Comparison of ENCODE assay signal across 7 cellular contexts in the genomic region with DNA sequence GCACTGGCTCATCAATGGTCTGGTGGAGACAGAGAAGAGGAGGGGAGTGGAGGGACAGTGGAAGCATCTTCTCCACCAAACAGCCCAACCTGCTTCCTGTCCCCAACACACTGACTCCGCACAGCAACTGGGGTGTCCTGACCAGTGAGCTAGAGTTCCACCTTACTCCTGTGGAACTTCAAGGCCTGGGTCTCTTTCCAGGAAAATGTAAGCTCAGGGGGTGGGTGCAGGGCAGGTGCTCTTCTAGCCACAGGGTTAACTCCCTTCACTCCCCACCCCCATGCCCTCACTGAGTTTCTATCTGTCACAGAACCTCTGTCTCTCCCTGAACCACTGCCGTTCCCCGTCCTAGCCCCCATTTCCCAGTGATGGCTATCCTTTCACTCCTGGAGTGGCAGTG. TPM values are rescaled to one million over a fixed set of nuclear protein-coding genes. Genes with fewer than 3 reads are reported as not detected.
DNase-seq lines count a peak whose midpoint lies in the region; ATAC-seq, FAIRE-seq and TF ChIP-seq lines count a peak whose summit lies in the region.

No MANE protein-coding gene starts in this region.

- peak; percentile 48 for DNase-seq in activated CD8-positive, alpha-beta T cell treated with anti-CD3 and anti-CD28 coated beads for 36 hours
- DNase-seq in immature natural killer cell (no peak), suprapubic skin (ENCODE audit: low spot score in 2 of 2) (no peak), RCC 7860 (ENCODE audit: low spot score) (no peak), G401 (ENCODE audit: low spot score) (no peak), SKM-1 treated with dmso at 0.1 percent for 144 hours (lab: John Stamatoyannopoulos, UW; ENCODE audit: unreplicated experiment) (no peak)

- no peaks in the 10 kb centered on the region for H3K9me3 ChIP-seq in suprapubic skin

- no peak for FAIRE-seq in RCC 7860 (lab: Jason Lieb, UNC)

- TF ChIP-seq POLR2A in suprapubic skin (IDR thresholded peaks at IDR 0.05): no peak

- peak overlapping the region; percentile 88 for H3K4me3 Mint-ChIP-seq in activated CD8-positive, alpha-beta T cell treated with anti-CD3 and anti-CD28 coated beads for 36 hours
- peak overlapping the region; percentile 91 to 95 (median 93) for H3K4me3 Mint-ChIP-seq in immature natural killer cell

- ATAC-seq in HG02885 (IDR thresholded peaks at IDR 0.05; ENCODE audit: poor library complexity, unreplicated experiment): peak; percentile 25
- ATAC-seq in activated CD8-positive, alpha-beta T cell treated with anti-CD3 and anti-CD28 coated beads for 36 hours: peak; percentile 43

- 62% methylated on average over 3 of the region's 3 CpGs for WGBS in suprapubic skin

- H3K4me3 ChIP-seq in suprapubic skin: peak overlapping the region; percentile 92

- no peaks in the 10 kb centered on the region for H3K9me3 Mint-ChIP-seq in activated CD8-positive, alpha-beta T cell treated with anti-CD3 and anti-CD28 coated beads for 36 hours
- no peaks in the 10 kb centered on the region for H3K9me3 Mint-ChIP-seq in immature natural killer cell

- peaks cover 49% of the 10 kb centered on the region for H3K4me1 Mint-ChIP-seq in activated CD8-positive, alpha-beta T cell treated with anti-CD3 and anti-CD28 coated beads for 36 hours (ENCODE audit: low read depth)
- peaks cover 58 to 63% of the 10 kb centered on the region in 2 donors for H3K4me1 Mint-ChIP-seq in immature natural killer cell

- in situ Hi-C loops in G401 (cut with HindIII; ENCODE audit: low sequenced_read_pairs): no loop called here

- peaks cover 61% of the 10 kb centered on the region for H3K4me1 ChIP-seq in suprapubic skin

- intact Hi-C loops in activated CD8-positive, alpha-beta T cell treated with anti-CD3 and anti-CD28 coated beads for 36 hours (cut with micrococcal nuclease): loop anchor here (5.0 to 10.0 kb wide), 2 partner anchors 52 to 109 kb away; a partner anchor contains a TSS

- H3K27ac Mint-ChIP-seq in activated CD8-positive, alpha-beta T cell treated with anti-CD3 and anti-CD28 coated beads for 36 hours: peak overlapping the region; percentile 91
- peak overlapping the region; percentile 84 to 92 (median 88) for H3K27ac Mint-ChIP-seq in immature natural killer cell

- TF ChIP-seq CTCF in activated CD8-positive, alpha-beta T cell treated with anti-CD3 and anti-CD28 coated beads for 36 hours (IDR thresholded peaks at IDR 0.05): no peak
- no peak for TF ChIP-seq CTCF in suprapubic skin (IDR thresholded peaks at IDR 0.05)

- H3K27me3 Mint-ChIP-seq in activated CD8-positive, alpha-beta T cell treated with anti-CD3 and anti-CD28 coated beads for 36 hours: no peaks in the 10 kb centered on the region
- H3K27me3 Mint-ChIP-seq in immature natural killer cell (ENCODE audit: low read depth in 3 of 3): peaks cover 0 to 1% (median 0%) of the 10 kb centered on the region in 3 donors

- no peak for TF ChIP-seq EP300 in suprapubic skin (IDR thresholded peaks at IDR 0.05)

- no peaks in the 10 kb centered on the region for H3K36me3 Mint-ChIP-seq in activated CD8-positive, alpha-beta T cell treated with anti-CD3 and anti-CD28 coated beads for 36 hours (ENCODE audit: low read depth)
- peaks cover 1 to 6% (median 4%) of the 10 kb centered on the region in 3 donors for H3K36me3 Mint-ChIP-seq in immature natural killer cell

- peaks cover 6% of the 10 kb centered on the region for H3K36me3 ChIP-seq in suprapubic skin

- H3K27me3 ChIP-seq in suprapubic skin: no peaks in the 10 kb centered on the region

- POLR2A ChIA-PET in activated CD8-positive, alpha-beta T cell treated with anti-CD3 and anti-CD28 coated beads for 36 hours (lab: Charles Lee): interaction anchor here (0.7 to 6.4 kb wide), 6 partner anchors 8 to 312 kb away, joined by 3 to 55 read pairs (median 4); a partner anchor contains a TSS

- CTCF ChIA-PET in activated CD8-positive, alpha-beta T cell treated with anti-CD3 and anti-CD28 coated beads for 36 hours (lab: Charles Lee): interaction anchor here (1.2 to 5.4 kb wide), 2 partner anchors 11 to 83 kb away, joined by 4 to 47 read pairs; a partner anchor contains a TSS

- peak overlapping the region; percentile 93 for H3K27ac ChIP-seq in suprapubic skin

RNA-seq across cellular contexts. Expression of a gene that starts 0.9 kb away (rescaled TPM):
- 1 to 10 TPM; 6.3 to 8.7 TPM for total RNA-seq in activated CD8-positive, alpha-beta T cell treated with anti-CD3 and anti-CD28 coated beads for 36 hours
- polyA plus RNA-seq in immature natural killer cell: 10 to 100 TPM in 1 of 3 donors, 1 to 10 TPM in 2; 5.5 to 14.6 (median 6.8) TPM
- 10 to 100 TPM in 3 of 4 donors, 1 to 10 TPM in 1; 8.0 to 14.1 (median 11.6) TPM for total RNA-seq in suprapubic skin
- total RNA-seq in G401 (2014; rRNA removed; shearing (Covaris generic)): 4.0 and 6.8 TPM in 2 replicates

RNA-seq across cellular contexts. Expression of a gene that starts 11.7 kb away (rescaled TPM):
- 10 to 100 TPM; 31.1 to 35.5 TPM for total RNA-seq in activated CD8-positive, alpha-beta T cell treated with anti-CD3 and anti-CD28 coated beads for 36 hours
- 10 to 100 TPM; 23.2 to 35.7 (median 27.6) TPM for polyA plus RNA-seq in immature natural killer cell
- 10 to 100 TPM; 15.8 to 39.1 (median 27.4) TPM for total RNA-seq in suprapubic skin
- total RNA-seq in G401 (2014; rRNA removed; shearing (Covaris generic)): 21.4 and 34.5 TPM in 2 replicates

RNA-seq across cellular contexts. Expression of a gene that starts 52.4 kb away (rescaled TPM):
- total RNA-seq in activated CD8-positive, alpha-beta T cell treated with anti-CD3 and anti-CD28 coated beads for 36 hours: 10 to 100 TPM; 40.3 to 41.8 TPM
- polyA plus RNA-seq in immature natural killer cell: 100 to 1,000 TPM in 1 of 3 donors, 10 to 100 TPM in 2; 50.6 to 139 (median 51.7) TPM
- 10 to 100 TPM; 29.0 to 43.6 (median 30.9) TPM for total RNA-seq in suprapubic skin
- 96.9 and 115 TPM in 2 replicates for total RNA-seq in G401 (2014; rRNA removed; shearing (Covaris generic))

RNA-seq across cellular contexts. Expression of a gene that starts 55.9 kb away (rescaled TPM):
- total RNA-seq in activated CD8-positive, alpha-beta T cell treated with anti-CD3 and anti-CD28 coated beads for 36 hours: not detected
- polyA plus RNA-seq in immature natural killer cell: not detected
- not detected for total RNA-seq in suprapubic skin
- not detected in 2 replicates for total RNA-seq in G401 (2014; rRNA removed; shearing (Covaris generic))
